Comparison of ENCODE assay signal across 25 cellular contexts in genomic region chr13:112664501-112665203, GRCh38. TPM values are rescaled to one million over a fixed set of nuclear protein-coding genes. Genes with fewer than 3 reads are reported as not detected.
DNase-seq lines count a peak whose midpoint lies in the region; ATAC-seq and TF ChIP-seq lines count a peak whose summit lies in the region.
"Had no signal": no experiment of that assay in that cellular context is flagged by ENCODE, and none has a peak within 500 bp of the region (broad histone marks: within the 10 kb centered on the region; RNA-seq: fewer than 3 reads in every experiment).

No MANE protein-coding gene starts in this region.

- 56 to 60% methylated on average over 22 of the region's 22 CpGs for WGBS in GM23248 (ENCODE audit: low coverage in 1 of 2, low lambda C conversion rate in 2 of 2, missing lambda C conversion rate in 2 of 2), 2 experiments

- no peak overlapping the region for H3K9ac ChIP-seq in GM23248
- H3K9ac ChIP-seq: neural progenitor cell had no signal

- H3K9me3 Mint-ChIP-seq in MCF 10A (ENCODE audit: unreplicated experiment): no peaks in the 10 kb centered on the region
- H3K9me3 Mint-ChIP-seq: activated naive CD8-positive, alpha-beta T cell treated with anti-CD3 and anti-CD28 coated beads, Interleukin-2, amount 10 ng/mL, durations not matched to agents 7 days and 5 days; CD8-positive, alpha-beta T cell; neural progenitor cell; stimulated activated effector memory CD8-positive, alpha-beta T cell treated with anti-CD3 and anti-CD28 coated beads, Interleukin-12 subunit alpha, Interleukin-12 subunit beta, amount 100 ng/mL, for 72 hours had no signal

- in situ Hi-C loops in GM23248 (cut with MboI): no loop called here

- H3K27me3 ChIP-seq in GM23248 (replicated peaks; ENCODE audit: insufficient read depth): 0 out of 2 replicates have a peak, but pooled peaks cover 15% of the 10 kb centered on the region
- no peaks in the 10 kb centered on the region for H3K27me3 ChIP-seq in upper lobe of right lung
- H3K27me3 ChIP-seq: heart right ventricle, neural progenitor cell, uterus had no signal

- POLR2A ChIA-PET in MCF 10A (lab: Yijun Ruan, JAX): interaction anchor here (1.1 kb wide), 1 partner anchor 26 kb away, joined by 4 read pairs; the partner anchor contains the start of gene ATP11A

- H4K20me1 ChIP-seq in GM23248 (ENCODE audit: insufficient read depth): no peaks in the 10 kb centered on the region

- no peak overlapping the region for H2AFZ ChIP-seq in GM23248
- H2AFZ ChIP-seq: neural progenitor cell had no signal

- no peaks in the 10 kb centered on the region for H3K9me3 ChIP-seq in GM23248 (ENCODE audit: low read depth)
- H3K9me3 ChIP-seq in upper lobe of right lung: no peaks in the 10 kb centered on the region
- H3K9me3 ChIP-seq: heart right ventricle, left ventricle myocardium inferior, prostate gland, uterus had no signal

- intact Hi-C loops in MCF 10A (cut with micrococcal nuclease): no loop called here
- intact Hi-C loops in upper lobe of right lung (cut with DNase I): no loop called here

- no peaks in the 10 kb centered on the region for H3K9me2 ChIP-seq in GM23248 (ENCODE audit: insufficient read depth)

- H3K36me3 Mint-ChIP-seq in MCF 10A (ENCODE audit: insufficient read depth, unreplicated experiment): no peaks in the 10 kb centered on the region
- H3K36me3 Mint-ChIP-seq: activated naive CD8-positive, alpha-beta T cell treated with anti-CD3 and anti-CD28 coated beads, Interleukin-2, amount 10 ng/mL, durations not matched to agents 7 days and 5 days; CD8-positive, alpha-beta T cell; neural progenitor cell; stimulated activated effector memory CD8-positive, alpha-beta T cell treated with anti-CD3 and anti-CD28 coated beads, Interleukin-12 subunit alpha, Interleukin-12 subunit beta, amount 100 ng/mL, for 72 hours; WTC11 had no signal

- no peak overlapping the region for H3K27ac ChIP-seq in GM23248
- no peak overlapping the region for H3K27ac ChIP-seq in upper lobe of right lung
- H3K27ac ChIP-seq: heart right ventricle, left ventricle myocardium inferior, neural progenitor cell, prostate gland, RWPE1, skin epidermis, uterus had no signal

- ATAC-seq in upper lobe of right lung (no peak), HG02588 (IDR thresholded peaks at IDR 0.05; ENCODE audit: unreplicated experiment) (no peak)
- ATAC-seq: CD8-positive, alpha-beta T cell; heart right ventricle; stimulated activated effector memory CD8-positive, alpha-beta T cell treated with anti-CD3 and anti-CD28 coated beads, Interleukin-12 subunit alpha, Interleukin-12 subunit beta, amount 100 ng/mL, for 72 hours; WTC11 had no signal

- TF ChIP-seq CTCF in MCF 10A (IDR thresholded peaks at IDR 0.05; ENCODE audit: unreplicated experiment): no peak
- no peak for TF ChIP-seq CTCF in upper lobe of right lung (IDR thresholded peaks at IDR 0.05)

- CTCF ChIA-PET in MCF 10A (lab: Yijun Ruan, JAX): interaction anchor here (1.2 kb wide), 1 partner anchor 58 kb away, joined by 5 read pairs; no protein-coding TSS in a partner anchor

- no peak overlapping the region for H3K4me3 Mint-ChIP-seq in MCF 10A (ENCODE audit: unreplicated experiment)
- H3K4me3 Mint-ChIP-seq: activated naive CD8-positive, alpha-beta T cell treated with anti-CD3 and anti-CD28 coated beads, Interleukin-2, amount 10 ng/mL, durations not matched to agents 7 days and 5 days; CD8-positive, alpha-beta T cell; neural progenitor cell; stimulated activated effector memory CD8-positive, alpha-beta T cell treated with anti-CD3 and anti-CD28 coated beads, Interleukin-12 subunit alpha, Interleukin-12 subunit beta, amount 100 ng/mL, for 72 hours; WTC11 had no signal

- no peaks in the 10 kb centered on the region for H3K4me1 Mint-ChIP-seq in MCF 10A (ENCODE audit: insufficient read depth, unreplicated experiment)
- H3K4me1 Mint-ChIP-seq: activated naive CD8-positive, alpha-beta T cell treated with anti-CD3 and anti-CD28 coated beads, Interleukin-2, amount 10 ng/mL, durations not matched to agents 7 days and 5 days; stimulated activated effector memory CD8-positive, alpha-beta T cell treated with anti-CD3 and anti-CD28 coated beads, Interleukin-12 subunit alpha, Interleukin-12 subunit beta, amount 100 ng/mL, for 72 hours had no signal

- no peak overlapping the region for H3K27ac Mint-ChIP-seq in MCF 10A (ENCODE audit: low read depth, unreplicated experiment)
- H3K27ac Mint-ChIP-seq: activated naive CD8-positive, alpha-beta T cell treated with anti-CD3 and anti-CD28 coated beads, Interleukin-2, amount 10 ng/mL, durations not matched to agents 7 days and 5 days; CD8-positive, alpha-beta T cell; neural progenitor cell; stimulated activated effector memory CD8-positive, alpha-beta T cell treated with anti-CD3 and anti-CD28 coated beads, Interleukin-12 subunit alpha, Interleukin-12 subunit beta, amount 100 ng/mL, for 72 hours; WTC11 had no signal

- H3K79me2 ChIP-seq in GM23248 (ENCODE audit: insufficient read depth): no peaks in the 10 kb centered on the region

- DNase-seq in GM23248: peak; percentile 39
- DNase-seq in MCF 10A (ENCODE audit: unreplicated experiment): peak; percentile 9
- peak; percentile 36 for DNase-seq in iris pigment epithelial cell (ENCODE audit: low read depth)
- peak; percentile 39 for DNase-seq in upper lobe of right lung
- no peak for DNase-seq in NCI-H2196 (lab: John Stamatoyannopoulos, UW; ENCODE audit: unreplicated experiment)
- no peak for DNase-seq in DMS79 (lab: John Stamatoyannopoulos, UW)
- DNase-seq: activated effector memory CD4-positive, alpha-beta T cell treated with Interleukin-2 at 50 U/mL for 16 hours; activated naive CD8-positive, alpha-beta T cell treated with anti-CD3 and anti-CD28 coated beads, Interleukin-2, amount 10 ng/mL, durations not matched to agents 7 days and 5 days; AML-193; CD8-positive, alpha-beta T cell; DMS153; heart right ventricle; left ventricle myocardium inferior; NCI-H1105; NCI-H2081; NCI-H510A; stimulated activated CD4-positive, alpha-beta T cell treated with anti-CD3 and anti-CD28 coated beads, Interleukin-2, amount 100 ng/mL, for 24 hours had no signal

- H3K4me2 ChIP-seq in GM23248 (ENCODE audit: unreplicated experiment): no peak overlapping the region
- H3K4me2 ChIP-seq: neural progenitor cell had no signal

- H3K4me3 ChIP-seq in GM23248 (no peak overlapping the region), upper lobe of right lung (no peak overlapping the region)
- H3K4me3 ChIP-seq: heart right ventricle, left ventricle myocardium inferior, neural progenitor cell, prostate gland, skin epidermis, uterus had no signal

- no peaks in the 10 kb centered on the region for H3F3A ChIP-seq in GM23248 (ENCODE audit: insufficient read depth)

- no peaks in the 10 kb centered on the region for H3K27me3 Mint-ChIP-seq in MCF 10A (ENCODE audit: insufficient read depth, unreplicated experiment)

- no TSS peak for BruUV-seq in MCF 10A (replicated peaks; lab: Mats Ljungman, UMichigan)

- H3K4me1 ChIP-seq in GM23248 (ENCODE audit: insufficient read depth) (no peaks in the 10 kb centered on the region), upper lobe of right lung (no peaks in the 10 kb centered on the region)
- H3K4me1 ChIP-seq: heart right ventricle, left ventricle myocardium inferior, prostate gland, uterus had no signal

- H3K36me3 ChIP-seq in GM23248 (ENCODE audit: low read depth): no peaks in the 10 kb centered on the region
- H3K36me3 ChIP-seq in upper lobe of right lung: no peaks in the 10 kb centered on the region
- H3K36me3 ChIP-seq: heart right ventricle, left ventricle myocardium inferior, neural progenitor cell, prostate gland, uterus had no signal

RNA-seq across cellular contexts. Expression of gene ATP11A, which starts 25.2 kb away (rescaled TPM):
- total RNA-seq in GM23248 (2014; rRNA removed; shearing (Covaris generic)): 3.2 and 4.9 TPM in 2 replicates
- polyA plus RNA-seq in GM23248 (2016; fragmentation: Nextera tagmentation; extraction: Ambion mirVana): 4.4 and 5.0 TPM in 2 replicates
- total RNA-seq in MCF 10A (2022) (41.2 and 42.7 TPM in 2 replicates), upper lobe of right lung (377 TPM)

Comparison
In these comparisons a context has a peak if more than half of its experiments do, and no peak if none do; other contexts are left out.
1. DNase-seq: peak in GM23248 (single experiment), MCF 10A (single experiment), iris pigment epithelial cell (single experiment) and upper lobe of right lung (single experiment); none in NCI-H2196 (single experiment) and DMS79 (single experiment).